Comparison of ENCODE assay signal across 2 cellular contexts in genomic region chr20:3800256-3800877, GRCh38.
A peak's percentile ranks its signal among the peaks of the same experiment; 100 is the strongest.
TF ChIP-seq lines count a peak whose summit lies in the region.

No MANE protein-coding gene starts in this region.

TF ChIP-seq in HCT116, 20 proteins besides CTCF, POLR2A, EP300 and RAD21:
- TF ChIP-seq ZNF274 (IDR thresholded peaks at IDR 0.05; ENCODE audit: low read depth, low read length) (no peak), SIN3A (IDR thresholded peaks at IDR 0.05; ENCODE audit: low read depth) (no peak), SP1 (IDR thresholded peaks at IDR 0.05; ENCODE audit: low read depth) (no peak), TCF7L2 (IDR thresholded peaks at IDR 0.05; ENCODE audit: borderline replicate concordance, extremely low read depth, insufficient read depth, insufficient read length) (no peak), MAX (IDR thresholded peaks at IDR 0.05) (no peak), CEBPB (IDR thresholded peaks at IDR 0.05; ENCODE audit: low read depth) (no peak), EZH2 (IDR thresholded peaks at IDR 0.05) (no peak), POLR2AphosphoS5 (IDR thresholded peaks at IDR 0.05; ENCODE audit: low read depth, low read length) (no peak), ATF3 (IDR thresholded peaks at IDR 0.05) (no peak), EZH2phosphoT487 (IDR thresholded peaks at IDR 0.05; ENCODE audit: borderline replicate concordance) (no peak), YY1 (IDR thresholded peaks at IDR 0.05; ENCODE audit: extremely low read depth, insufficient replicate concordance, low read depth, low read length) (no peak), JUND (IDR thresholded peaks at IDR 0.05) (no peak), FOSL1 (IDR thresholded peaks at IDR 0.05; ENCODE audit: low read depth) (no peak), SRF (IDR thresholded peaks at IDR 0.05; ENCODE audit: low read depth) (no peak), EGR1 (IDR thresholded peaks at IDR 0.05; ENCODE audit: low read depth) (no peak), ZFX (IDR thresholded peaks at IDR 0.05) (no peak), ELF1 (IDR thresholded peaks at IDR 0.05; ENCODE audit: borderline replicate concordance, low read depth) (no peak), ZBTB33 (IDR thresholded peaks at IDR 0.05; ENCODE audit: extremely low read depth, insufficient replicate concordance, low read length) (no peak)

TF ChIP-seq in K562, 482 proteins besides CTCF, POLR2A, EP300 and RAD21:
- TF ChIP-seq RBFOX2 (IDR thresholded peaks at IDR 0.05; ENCODE audit: low read depth, low read length) (peak; percentile 40; the same call in 1 of the 2 replicates), MLLT1 (IDR thresholded peaks at IDR 0.05) (no peak), HLTF (IDR thresholded peaks at IDR 0.05) (no peak), MED1 (CRISPR knock-in tag; IDR thresholded peaks at IDR 0.05; ENCODE audit: borderline replicate concordance) (no peak)
TF ChIP-seq in K562: peak in this region for 1.
